ENCODE assay signal across 8 cellular contexts in the genomic region with DNA sequence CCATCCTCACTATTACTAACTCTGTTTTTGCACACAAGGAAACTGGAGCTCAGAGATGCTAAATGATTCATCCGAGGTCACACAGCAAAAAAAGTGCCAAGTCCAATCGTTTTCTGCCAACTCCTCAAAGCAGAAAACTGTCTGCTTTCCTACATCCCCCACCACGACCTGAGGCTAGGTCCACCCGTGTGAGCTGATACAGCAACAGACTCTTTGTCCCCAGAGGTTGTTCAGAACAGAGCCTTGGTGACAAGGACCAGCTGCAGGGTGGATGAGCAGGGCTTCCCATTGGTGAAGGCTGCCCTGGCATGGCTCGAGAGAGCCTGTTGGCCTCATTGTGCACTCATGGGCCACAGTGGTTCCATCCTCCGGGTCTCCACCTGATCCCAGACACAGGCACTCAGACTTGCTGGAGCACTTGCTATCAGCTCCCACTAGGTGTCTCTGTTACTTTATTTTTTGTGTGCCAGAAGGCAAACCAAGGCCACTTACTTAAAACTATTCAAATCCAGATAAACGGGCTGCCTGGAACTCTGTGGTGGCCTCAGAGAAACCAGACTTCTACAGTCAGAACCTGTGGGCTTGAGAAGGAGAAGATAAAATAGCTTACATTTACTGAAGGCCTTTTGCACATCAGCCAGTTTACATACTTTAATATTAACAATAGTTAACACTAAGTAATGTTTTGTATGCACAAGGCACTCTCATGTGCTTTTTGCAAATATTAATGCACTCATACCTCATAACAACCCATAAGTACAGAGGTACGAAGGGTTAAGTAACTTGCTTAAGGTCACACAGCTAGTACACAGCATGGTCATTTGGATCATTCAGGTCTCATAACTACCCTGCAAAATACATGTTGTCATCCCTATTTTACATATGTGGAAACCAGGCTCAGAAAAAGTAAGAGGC.
DNase-seq lines count a peak whose midpoint lies in the region; ATAC-seq and TF ChIP-seq lines count a peak whose summit lies in the region.

No MANE protein-coding gene starts in this region.

- no peaks in the 10 kb centered on the region for H3K27me3 ChIP-seq in HL-60 (ENCODE audit: insufficient read depth, poor library complexity, severe bottlenecking)

- H3K9me3 Mint-ChIP-seq in activated T-cell treated with anti-CD3 and anti-CD28 coated beads, Interleukin-2, amount 50 U/mL, for 72 hours = peaks cover 0 to 2% of the 10 kb centered on the region in 2 donors

- DNase-seq in activated T-cell treated with anti-CD3 and anti-CD28 coated beads for 24 hours (ENCODE audit: low read depth) (peak; percentile 13), activated T-cell treated with anti-CD3 and anti-CD28 coated beads for 4 hours (no peak), HL-60 (ENCODE audit: low read depth in 1 of 2, low spot score in 1 of 2) (peak; percentile 25 to 77), NCI-H526 treated with DMSO at 0.1 percent for 48 hours (lab: John Stamatoyannopoulos, UW) (peak; percentile 56), germinal center (ENCODE audit: low spot score) (peak; percentile 46), omental fat pad (ENCODE audit: low spot score) (no peak)
- peak; percentile 20 to 35 for DNase-seq in activated T-cell treated with anti-CD3 and anti-CD28 coated beads, Interleukin-2, amount 50 U/mL, for 72 hours

- peaks cover 53% of the 10 kb centered on the region for H3K27me3 Mint-ChIP-seq in activated T-cell treated with anti-CD3 and anti-CD28 coated beads, Interleukin-2, amount 50 U/mL, for 72 hours (ENCODE audit: low read depth)

- no peak overlapping the region for H3K4me3 Mint-ChIP-seq in activated T-cell treated with anti-CD3 and anti-CD28 coated beads, Interleukin-2, amount 50 U/mL, for 72 hours

- no peak overlapping the region for H3K27ac ChIP-seq in HL-60 (replicated peaks)

- no peaks in the 10 kb centered on the region for H3K4me1 Mint-ChIP-seq in activated T-cell treated with anti-CD3 and anti-CD28 coated beads, Interleukin-2, amount 50 U/mL, for 72 hours (ENCODE audit: low read depth)

- peaks cover 0 to 4% of the 10 kb centered on the region in 2 donors for H3K36me3 Mint-ChIP-seq in activated T-cell treated with anti-CD3 and anti-CD28 coated beads, Interleukin-2, amount 50 U/mL, for 72 hours (ENCODE audit: insufficient read depth in 2 of 2)

- H3K27ac Mint-ChIP-seq in activated T-cell treated with anti-CD3 and anti-CD28 coated beads, Interleukin-2, amount 50 U/mL, for 72 hours = no peak overlapping the region

- peak; percentile 29 to 53 for ATAC-seq in activated T-cell treated with anti-CD3 and anti-CD28 coated beads, Interleukin-2, amount 50 U/mL, for 72 hours (replicated peaks in 1 of 2)
- peak; percentile 71 for ATAC-seq in omental fat pad (ENCODE audit: low FRiP score)
- no peak for ATAC-seq in GM21390 (IDR thresholded peaks at IDR 0.05; ENCODE audit: unreplicated experiment)

- H3K4me3 ChIP-seq in HL-60 (replicated peaks; ENCODE audit: insufficient read depth, low read length) = no peak overlapping the region

- TF ChIP-seq CTCF in HL-60 (IDR thresholded peaks at IDR 0.05; ENCODE audit: insufficient read depth, low read length) (peak; percentile 95), omental fat pad (IDR thresholded peaks at IDR 0.05) (peak in 1 of 3 donors; percentile 54)

Comparison
In these comparisons a context has a peak if more than half of its experiments do, and no peak if none do; other contexts are left out.
1. DNase-seq: peak in activated T-cell treated with anti-CD3 and anti-CD28 coated beads for 24 hours (single experiment), HL-60 (2 of 2), NCI-H526 treated with DMSO at 0.1 percent for 48 hours (single experiment), activated T-cell treated with anti-CD3 and anti-CD28 coated beads, Interleukin-2, amount 50 U/mL, for 72 hours (2 of 2) and germinal center (single experiment); none in activated T-cell treated with anti-CD3 and anti-CD28 coated beads for 4 hours (single experiment) and omental fat pad (single experiment).